15 cellular contexts compared by ENCODE assay signal in genomic region chr4:172654482-172654881, GRCh38.
"Had no signal": no experiment of that assay in that cellular context is flagged by ENCODE, and none has a peak within 500 bp of the region (broad histone marks: within the 10 kb centered on the region; RNA-seq: fewer than 3 reads in every experiment).

No MANE protein-coding gene starts in this region.

- H3K27ac Mint-ChIP-seq: mesothelial cell of epicardium; stimulated activated effector memory CD8-positive, alpha-beta T cell treated with anti-CD3 and anti-CD28 coated beads, Interleukin-12 subunit alpha, Interleukin-12 subunit beta, amount 100 ng/mL, for 72 hours had no signal

- H3K9me3 Mint-ChIP-seq: mesothelial cell of epicardium had no signal

- H3K4me3 Mint-ChIP-seq: mesothelial cell of epicardium; stimulated activated effector memory CD8-positive, alpha-beta T cell treated with anti-CD3 and anti-CD28 coated beads, Interleukin-12 subunit alpha, Interleukin-12 subunit beta, amount 100 ng/mL, for 72 hours had no signal

- H3K27me3 ChIP-seq: gastrocnemius medialis, neutrophil, right atrium auricular region, tibial artery, uterus had no signal

- H3K4me1 ChIP-seq: gastrocnemius medialis, lower lobe of right lung, right atrium auricular region, tibial artery, uterus had no signal

- H3K4me3 ChIP-seq: gastrocnemius medialis, lower lobe of right lung, right atrium auricular region, skin epidermis, tibial artery, uterus had no signal

- H3K36me3 Mint-ChIP-seq: mesothelial cell of epicardium; stimulated activated effector memory CD8-positive, alpha-beta T cell treated with anti-CD3 and anti-CD28 coated beads, Interleukin-12 subunit alpha, Interleukin-12 subunit beta, amount 100 ng/mL, for 72 hours had no signal

- H3K4me1 Mint-ChIP-seq: stimulated activated effector memory CD8-positive, alpha-beta T cell treated with anti-CD3 and anti-CD28 coated beads, Interleukin-12 subunit alpha, Interleukin-12 subunit beta, amount 100 ng/mL, for 72 hours had no signal

- H3K27ac ChIP-seq: epithelial cell of prostate, gastrocnemius medialis, lower lobe of right lung, neutrophil, right atrium auricular region, skin epidermis, tibial artery, uterus had no signal

- ATAC-seq: activated CD4-positive, CD25-positive, alpha-beta regulatory T cell treated with anti-CD3 and anti-CD28 coated beads, Interleukin-2, amount 50 U/mL, for 24 hours; gastrocnemius medialis; lower lobe of right lung; stimulated activated effector memory CD8-positive, alpha-beta T cell treated with anti-CD3 and anti-CD28 coated beads, Interleukin-12 subunit alpha, Interleukin-12 subunit beta, amount 100 ng/mL, for 72 hours had no signal

- H3K9me3 ChIP-seq: gastrocnemius medialis, lower lobe of right lung, neutrophil, right atrium auricular region, tibial artery, uterus had no signal

- DNase-seq: activated naive CD4-positive, alpha-beta T cell treated with anti-CD3 and anti-CD28 coated beads, Interleukin-2, amount 50 U/mL, for 16 hours; central memory CD4-positive, alpha-beta T cell; cortex of kidney; effector memory CD4-positive, alpha-beta T cell; gastrocnemius medialis; lower lobe of right lung; tibial artery; uterus had no signal

- H3K36me3 ChIP-seq: gastrocnemius medialis, lower lobe of right lung, neutrophil, right atrium auricular region, tibial artery, uterus had no signal
